ENCODE assay signal across 9 cellular contexts in genomic region chr15:43749690-43750345, GRCh38. TPM values are rescaled to one million over a fixed set of nuclear protein-coding genes. Genes with fewer than 3 reads are reported as not detected.
DNase-seq lines count a peak whose midpoint lies in the region; ATAC-seq, FAIRE-seq and TF ChIP-seq lines count a peak whose summit lies in the region.
"Had no signal": no experiment of that assay in that cellular context is flagged by ENCODE, and none has a peak within 500 bp of the region (broad histone marks: within the 10 kb centered on the region; RNA-seq: fewer than 3 reads in every experiment).

No MANE protein-coding gene starts in this region.

- no peak overlapping the region for H3K4ac ChIP-seq in mesendoderm (ENCODE audit: low read depth, low read length)

- H3K79me1 ChIP-seq in mesendoderm (ENCODE audit: low read length) = peaks cover 4% of the 10 kb centered on the region

- H3K9me3 ChIP-seq in parathyroid adenoma (ENCODE audit: control insufficient read depth, low read length) (no peaks in the 10 kb centered on the region), tibial artery (no peaks in the 10 kb centered on the region)

- no peak overlapping the region for H4K5ac ChIP-seq in mesendoderm (ENCODE audit: low read length)

- H2AFZ ChIP-seq in parathyroid adenoma = no peak overlapping the region

- no CpG with 5 or more reads among the region's 12 CpGs for WGBS in mesendoderm (ENCODE audit: extremely low coverage, insufficient coverage, low lambda C conversion rate)

- H3K27me3 ChIP-seq in parathyroid adenoma (ENCODE audit: control insufficient read depth, insufficient read depth, low read length) (no peaks in the 10 kb centered on the region), mesendoderm (ENCODE audit: insufficient read depth, low read length, poor library complexity) (no peaks in the 10 kb centered on the region), tibial artery (no peaks in the 10 kb centered on the region)

- DNase-seq in GM19239 (ENCODE audit: insufficient read length, low spot score) (peak; percentile 27), ecto neural progenitor cell (ENCODE audit: low spot score) (no peak), mesendoderm (no peak), tibial artery (no peak)
- peak in 1 of 2 donors; percentile 19 for DNase-seq in activated naive CD4-positive, alpha-beta T cell treated with anti-CD3 and anti-CD28 coated beads, Interleukin-2, amount 50 U/mL, for 72 hours (ENCODE audit: low spot score in 2 of 2)

- no peak overlapping the region for H3K23ac ChIP-seq in mesendoderm (ENCODE audit: low read length)

- peaks cover 5% of the 10 kb centered on the region for H3K4me1 ChIP-seq in parathyroid adenoma
- H3K4me1 ChIP-seq in mesendoderm (ENCODE audit: control insufficient read depth, low read depth, low read length) = peaks cover 4% of the 10 kb centered on the region
- peaks cover 0 to 48% (median 40%) of the 10 kb centered on the region in 4 donors for H3K4me1 ChIP-seq in tibial artery

- H2BK15ac ChIP-seq in mesendoderm (replicated peaks; ENCODE audit: low read depth) = no peak overlapping the region

- H3K56ac ChIP-seq in mesendoderm (ENCODE audit: low read length) = no peak overlapping the region

- H4K8ac ChIP-seq in mesendoderm (ENCODE audit: low read depth, low read length) = no peak overlapping the region

- H3K4me3 ChIP-seq in parathyroid adenoma (ENCODE audit: low read depth, low read length) = no peak overlapping the region
- no peak overlapping the region for H3K4me3 ChIP-seq in mesendoderm (ENCODE audit: low read length)
- peak overlapping the region in 1 of 2 donors; percentile 16 for H3K4me3 ChIP-seq in tibial artery

- TF ChIP-seq CTCF in parathyroid adenoma (IDR thresholded peaks at IDR 0.05) = no peak
- no peak for TF ChIP-seq CTCF in tibial artery (IDR thresholded peaks at IDR 0.05)

- H2BK120ac ChIP-seq in mesendoderm (ENCODE audit: low read depth, low read length) = no peak overlapping the region

- H2BK5ac ChIP-seq in mesendoderm (ENCODE audit: low read length) = no peak overlapping the region

- H3K27ac Mint-ChIP-seq in activated naive CD4-positive, alpha-beta T cell treated with anti-CD3 and anti-CD28 coated beads, Interleukin-2, amount 50 U/mL, for 72 hours = peak overlapping the region; percentile 44 to 60

- ATAC-seq in HG03442 (IDR thresholded peaks at IDR 0.05; ENCODE audit: unreplicated experiment) (peak; percentile 34), GM18519 (IDR thresholded peaks at IDR 0.05; ENCODE audit: low FRiP score, unreplicated experiment) (no peak)
- ATAC-seq in activated naive CD4-positive, alpha-beta T cell treated with anti-CD3 and anti-CD28 coated beads, Interleukin-2, amount 50 U/mL, for 72 hours = peak; percentile 38 to 50

- H3K9me3 Mint-ChIP-seq in activated naive CD4-positive, alpha-beta T cell treated with anti-CD3 and anti-CD28 coated beads, Interleukin-2, amount 50 U/mL, for 72 hours = no peaks in the 10 kb centered on the region

- peaks cover 22 to 26% of the 10 kb centered on the region in 2 donors for H3K36me3 Mint-ChIP-seq in activated naive CD4-positive, alpha-beta T cell treated with anti-CD3 and anti-CD28 coated beads, Interleukin-2, amount 50 U/mL, for 72 hours

- no peak overlapping the region for H3K18ac ChIP-seq in mesendoderm (ENCODE audit: low read length)

- no peak overlapping the region for H3K9ac ChIP-seq in parathyroid adenoma
- no peak overlapping the region for H3K9ac ChIP-seq in mesendoderm (ENCODE audit: low read length)

- H3K79me2 ChIP-seq in parathyroid adenoma = peaks cover 34% of the 10 kb centered on the region
- peaks cover 68% of the 10 kb centered on the region for H3K79me2 ChIP-seq in mesendoderm (ENCODE audit: control insufficient read depth, insufficient read depth, low read length)

- no peak overlapping the region for H2AK5ac ChIP-seq in mesendoderm (ENCODE audit: low read length)

- H3K27ac ChIP-seq in parathyroid adenoma (peak overlapping the region; percentile 15), mesendoderm (ENCODE audit: low read depth, low read length) (no peak overlapping the region), tibial artery (peak overlapping the region in 1 of 2 donors; percentile 0)

- intact Hi-C loops in tibial artery (cut with DNase I; ENCODE audit: low total_unique reads) = no loop called here

- H3K4me2 ChIP-seq in parathyroid adenoma (ENCODE audit: low read length) = peak overlapping the region; percentile 38
- no peak overlapping the region for H3K4me2 ChIP-seq in mesendoderm (ENCODE audit: low read length)

- H3K36me3 ChIP-seq in parathyroid adenoma (ENCODE audit: control insufficient read depth, insufficient read depth, low read length) = no peaks in the 10 kb centered on the region
- no peaks in the 10 kb centered on the region for H3K36me3 ChIP-seq in mesendoderm (ENCODE audit: control insufficient read depth, insufficient read depth, low read length)
- H3K36me3 ChIP-seq in tibial artery = peaks cover 4 to 17% (median 6%) of the 10 kb centered on the region in 3 donors

- FAIRE-seq in GM19239 (lab: Jason Lieb, UNC) = peak; percentile 93

RNA-seq across cellular contexts. Expression of gene PDIA3, which starts 3.6 kb away (rescaled TPM):
- total RNA-seq in activated naive CD4-positive, alpha-beta T cell treated with anti-CD3 and anti-CD28 coated beads, Interleukin-2, amount 50 U/mL, for 72 hours = 100 to 1,000 TPM; 144 to 224 TPM
- 404 TPM for polyA plus RNA-seq in mesendoderm (2013, experiment 1 of 2)
- polyA plus RNA-seq in mesendoderm (2013, experiment 2 of 2) = 400 TPM

RNA-seq across cellular contexts. Expression of gene ELL3, which starts 26.9 kb away (rescaled TPM):
- total RNA-seq in activated naive CD4-positive, alpha-beta T cell treated with anti-CD3 and anti-CD28 coated beads, Interleukin-2, amount 50 U/mL, for 72 hours = 1 to 10 TPM; 4.5 to 9.3 TPM
- polyA plus RNA-seq in mesendoderm (2013, experiment 1 of 2) = 1.3 TPM
- 1.7 TPM for polyA plus RNA-seq in mesendoderm (2013, experiment 2 of 2)

RNA-seq across cellular contexts. Expression of gene SERF2, which starts 42.3 kb away (rescaled TPM):
- 100 to 1,000 TPM; 714 to 722 TPM for total RNA-seq in activated naive CD4-positive, alpha-beta T cell treated with anti-CD3 and anti-CD28 coated beads, Interleukin-2, amount 50 U/mL, for 72 hours
- polyA plus RNA-seq in mesendoderm (2013, experiment 1 of 2) = 1,336 TPM
- 1,339 TPM for polyA plus RNA-seq in mesendoderm (2013, experiment 2 of 2)

RNA-seq across cellular contexts. Expression of gene SERINC4, which starts 50.2 kb away (rescaled TPM):
- total RNA-seq in activated naive CD4-positive, alpha-beta T cell treated with anti-CD3 and anti-CD28 coated beads, Interleukin-2, amount 50 U/mL, for 72 hours = under 1 TPM; 0.31 to 0.61 TPM
- 0.08 TPM for polyA plus RNA-seq in mesendoderm (2013, experiment 1 of 2)
- polyA plus RNA-seq in mesendoderm (2013, experiment 2 of 2) = 0.10 TPM
- total RNA-seq: SK-MEL-5 had no signal

RNA-seq across cellular contexts. Expression of gene HYPK, which starts 50.6 kb away (rescaled TPM):
- total RNA-seq in activated naive CD4-positive, alpha-beta T cell treated with anti-CD3 and anti-CD28 coated beads, Interleukin-2, amount 50 U/mL, for 72 hours = 10 to 100 TPM; 11.6 to 35.2 TPM
- 337 TPM for polyA plus RNA-seq in mesendoderm (2013, experiment 1 of 2)
- 331 TPM for polyA plus RNA-seq in mesendoderm (2013, experiment 2 of 2)
